Comparison of ENCODE assay signal across 16 cellular contexts in the genomic region with DNA sequence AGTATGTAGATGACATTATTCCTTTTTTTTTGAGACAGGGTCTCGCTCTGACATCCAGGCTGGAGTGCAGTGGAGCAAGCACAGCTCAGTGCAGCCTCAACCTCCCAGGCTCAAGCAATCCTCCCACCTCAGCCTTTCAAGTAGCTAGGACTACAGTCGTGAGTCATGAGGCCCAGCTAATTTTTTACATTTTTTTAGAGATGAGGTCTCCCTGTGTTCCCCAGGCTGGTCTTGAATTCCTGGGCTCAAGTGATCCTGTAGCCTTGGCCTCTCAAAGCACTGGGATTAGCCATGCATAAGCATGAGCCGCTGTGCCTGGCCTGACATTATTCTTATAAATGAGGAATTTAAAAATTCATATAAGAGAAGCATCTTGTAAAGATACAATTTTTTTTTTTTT.
A peak's percentile ranks its signal among the peaks of the same experiment; 100 is the strongest.
DNase-seq lines count a peak whose midpoint lies in the region; ATAC-seq and TF ChIP-seq lines count a peak whose summit lies in the region.
"Had no signal": no experiment of that assay in that cellular context is flagged by ENCODE, and none has a peak within 500 bp of the region (broad histone marks: within the 10 kb centered on the region; RNA-seq: fewer than 3 reads in every experiment).

No MANE protein-coding gene starts in this region.

- TF ChIP-seq POLR2A in thyroid gland (IDR thresholded peaks at IDR 0.05) (no peak), prostate gland (IDR thresholded peaks at IDR 0.05) (no peak)

- peak; percentile 57 for DNase-seq in HK-2 (ENCODE audit: unreplicated experiment)
- DNase-seq in amniotic stem cell (lab: John Stamatoyannopoulos, UW), result peak; percentile 46
- DNase-seq in foreskin keratinocyte, result peak in 1 of 2 donors; percentile 34
- peak; percentile 35 to 54 for DNase-seq in thyroid gland
- no peak for DNase-seq in stimulated activated CD4-positive, alpha-beta T cell treated with anti-CD3 and anti-CD28 coated beads, Interleukin-12 subunit alpha, Interleukin-12 subunit beta, amount 100 ng/mL, for 4 hours
- DNase-seq in PC-3, result no peak
- no peak for DNase-seq in prostate gland (ENCODE audit: low spot score)
- DNase-seq: activated CD4-positive, alpha-beta memory T cell treated with anti-CD3 and anti-CD28 coated beads, Interleukin-2, amount 10 ng/mL, durations not matched to agents 7 days and 5 days; CD8-positive, alpha-beta T cell; effector memory CD8-positive, alpha-beta T cell; NCI-H2029 treated with DMSO at 0.1 percent for 48 hours had no signal

- no peak overlapping the region for H3K9ac ChIP-seq in PC-3 (ENCODE audit: low read length)

- H3K9me3 ChIP-seq in thyroid gland (no peaks in the 10 kb centered on the region), PC-3 (ENCODE audit: low read length) (no peaks in the 10 kb centered on the region), prostate gland (no peaks in the 10 kb centered on the region)
- H3K9me3 ChIP-seq: vagina had no signal

- H2AFZ ChIP-seq in PC-3 (ENCODE audit: low read length), result no peak overlapping the region

- H3F3A ChIP-seq in PC-3 (ENCODE audit: low read length, unreplicated experiment), result no peaks in the 10 kb centered on the region

- POLR2A ChIA-PET in PC-3 (lab: Charles Lee; ENCODE audit: unreplicated experiment), result no interaction called here

- H3K36me3 ChIP-seq in thyroid gland, result no peaks in the 10 kb centered on the region
- peaks cover under 1% of the 10 kb centered on the region; the same call in 1 of the 2 replicates for H3K36me3 ChIP-seq in PC-3 (ENCODE audit: low read depth, low read length)
- no peaks in the 10 kb centered on the region for H3K36me3 ChIP-seq in prostate gland
- H3K36me3 ChIP-seq: SJCRH30 had no signal

- peaks cover 5% of the 10 kb centered on the region for H3K4me1 ChIP-seq in foreskin keratinocyte
- peaks cover 0 to under 1% of the 10 kb centered on the region in 2 donors for H3K4me1 ChIP-seq in thyroid gland
- peaks cover 9% of the 10 kb centered on the region for H3K4me1 ChIP-seq in PC-3 (ENCODE audit: insufficient read depth, low read length)
- H3K4me1 ChIP-seq in prostate gland (replicated peaks), result no peaks in the 10 kb centered on the region
- H3K4me1 ChIP-seq: vagina had no signal

- no peaks in the 10 kb centered on the region for H3K27me3 ChIP-seq in foreskin keratinocyte
- H3K27me3 ChIP-seq in thyroid gland, result no peaks in the 10 kb centered on the region
- H3K27me3 ChIP-seq in PC-3 (ENCODE audit: low read length), result no peaks in the 10 kb centered on the region
- no peaks in the 10 kb centered on the region for H3K27me3 ChIP-seq in prostate gland (replicated peaks; ENCODE audit: insufficient read depth)
- H3K27me3 ChIP-seq: SJCRH30, vagina had no signal

- no peaks in the 10 kb centered on the region for H3K79me2 ChIP-seq in PC-3 (ENCODE audit: low read length)

- H4K20me1 ChIP-seq in PC-3 (ENCODE audit: low read length), result no peaks in the 10 kb centered on the region

- BruUV-seq in PC-3 (replicated peaks; lab: Mats Ljungman, UMichigan), result no TSS peak

- no peak overlapping the region for H3K4me2 ChIP-seq in PC-3 (ENCODE audit: low read length)

- 70% methylated on average over 3 of the region's 3 CpGs for WGBS in thyroid gland, 2 donors
- WGBS in prostate gland, result 83% methylated on average over 3 of the region's 3 CpGs

- H3K27ac ChIP-seq in foreskin keratinocyte (no peak overlapping the region), thyroid gland (no peak overlapping the region), PC-3 (ENCODE audit: low read length) (no peak overlapping the region), prostate gland (no peak overlapping the region)
- H3K27ac ChIP-seq: SJCRH30, vagina had no signal

- peak; percentile 20 for ATAC-seq in foreskin keratinocyte
- ATAC-seq in PC-3, result no peak
- ATAC-seq: CD8-positive, alpha-beta T cell; effector memory CD8-positive, alpha-beta T cell; natural killer cell treated with Interleukin-12 subunit alpha and Interleukin-12 subunit beta and Interleukin-15 and Interleukin-18, amount 100 ng/mL, for 72 hours; sciatic nerve; stimulated activated memory B cell treated with anti-CD40 and anti-IgM and Interleukin-4, amounts not matched to agents 10 μg/mL and 1 μg/mL and 100 μg/mL, for 72 hours had no signal

- H3K4me3 ChIP-seq in thyroid gland (replicated peaks in 1 of 3), result no peak overlapping the region
- no peak overlapping the region for H3K4me3 ChIP-seq in PC-3 (ENCODE audit: low read length)
- no peak overlapping the region for H3K4me3 ChIP-seq in prostate gland
- H3K4me3 ChIP-seq: SJCRH30, vagina had no signal

- CTCF ChIA-PET in PC-3 (lab: Charles Lee), result no interaction called here

- TF ChIP-seq CTCF in foreskin keratinocyte (conservative IDR thresholded peaks at IDR 0.05) (no peak), thyroid gland (IDR thresholded peaks at IDR 0.05) (no peak), PC-3 (conservative IDR thresholded peaks at IDR 0.05; ENCODE audit: low read depth, low read length) (no peak), prostate gland (IDR thresholded peaks at IDR 0.05) (no peak)

- no peaks in the 10 kb centered on the region for H3K9me2 ChIP-seq in PC-3 (replicated peaks; ENCODE audit: low read length)

- intact Hi-C loops in thyroid gland (cut with DNase I), result no loop called here
- intact Hi-C loops in PC-3 (cut with micrococcal nuclease), result no loop called here
- intact Hi-C loops in prostate gland (cut with DNase I), result no loop called here

Comparison
In these comparisons a context has a peak if more than half of its experiments do, and no peak if none do; other contexts are left out.
1. DNase-seq: peak in HK-2 (single experiment), amniotic stem cell (single experiment) and thyroid gland (2 of 2); none in stimulated activated CD4-positive, alpha-beta T cell treated with anti-CD3 and anti-CD28 coated beads, Interleukin-12 subunit alpha, Interleukin-12 subunit beta, amount 100 ng/mL, for 4 hours (single experiment), PC-3 (single experiment) and prostate gland (single experiment).